Comparison of ENCODE assay signal across 31 cellular contexts in genomic region chr1:61163794-61164193, GRCh38.
DNase-seq lines count a peak whose midpoint lies in the region; ATAC-seq, FAIRE-seq and TF ChIP-seq lines count a peak whose summit lies in the region.
"Had no signal": no experiment of that assay in that cellular context is flagged by ENCODE, and none has a peak within 500 bp of the region (broad histone marks: within the 10 kb centered on the region; RNA-seq: fewer than 3 reads in every experiment).

No MANE protein-coding gene starts in this region.

- peaks cover 4% of the 10 kb centered on the region for H3K36me3 Mint-ChIP-seq in astrocyte (ENCODE audit: low read depth, unreplicated experiment)

- peaks cover 14% of the 10 kb centered on the region for H3K4me1 Mint-ChIP-seq in astrocyte (ENCODE audit: low read depth, unreplicated experiment)
- H3K4me1 Mint-ChIP-seq: B cell had no signal

- no peak for DNase-seq in Right ventricle myocardium superior
- DNase-seq in Right ventricle myocardium inferior (ENCODE audit: missing footprints) = no peak
- no peak for DNase-seq in astrocyte (ENCODE audit: low read depth)
- peak; percentile 54 for DNase-seq in fibroblast of peridontal ligament (ENCODE audit: extremely low read depth)
- no peak for DNase-seq in thyroid gland
- DNase-seq in GM19239 (ENCODE audit: insufficient read length, low spot score) = no peak
- DNase-seq: 8988T; activated CD4-positive, alpha-beta T cell treated with anti-CD3 and anti-CD28 coated beads for 4 hours; activated effector memory CD4-positive, alpha-beta T cell treated with Interleukin-2 at 50 U/mL for 16 hours; activated T-cell treated with anti-CD3 and anti-CD28 coated beads, Interleukin-2, amount 50 U/mL, for 1 hour; anterior cingulate cortex; CD4-positive, alpha-beta memory T cell; dorsolateral prefrontal cortex; mesenchymal stem cell; NCI-H146; NCI-H2107; NCI-H345; SHP77; stimulated activated naive CD4-positive, alpha-beta T cell; T1000; WERI-Rb-1 had no signal

- H3K9ac ChIP-seq in astrocyte (ENCODE audit: low read length) = no peak overlapping the region
- H3K9ac ChIP-seq: neural progenitor cell had no signal

- H3K4me2 ChIP-seq in astrocyte (ENCODE audit: low read length) = no peak overlapping the region
- H3K4me2 ChIP-seq: neural progenitor cell had no signal

- peak overlapping the region; percentile 35 for H3K27ac Mint-ChIP-seq in astrocyte (ENCODE audit: unreplicated experiment)
- H3K27ac Mint-ChIP-seq: activated naive CD8-positive, alpha-beta T cell; B cell; CD4-positive, alpha-beta memory T cell; neural progenitor cell had no signal

- intact Hi-C loops in Right ventricle myocardium superior (cut with DNase I) (no loop called here), Right ventricle myocardium inferior (cut with DNase I) (no loop called here), thyroid gland (cut with DNase I) (no loop called here)

- H3K4me1 ChIP-seq in astrocyte (ENCODE audit: insufficient read depth, low read length) (no peaks in the 10 kb centered on the region), thyroid gland (peaks cover 31 to 44% of the 10 kb centered on the region in 2 donors)
- H3K4me1 ChIP-seq: HAP-1, neural progenitor cell had no signal

- no peak for TF ChIP-seq CTCF in astrocyte (IDR thresholded peaks at IDR 0.05; ENCODE audit: insufficient read depth, low read depth, low read length)
- no peak for TF ChIP-seq CTCF in thyroid gland (IDR thresholded peaks at IDR 0.05)

- H3K4me3 ChIP-seq in astrocyte (ENCODE audit: insufficient read depth, low read depth, low read length) = no peak overlapping the region
- no peak overlapping the region for H3K4me3 ChIP-seq in thyroid gland (replicated peaks in 1 of 3)
- H3K4me3 ChIP-seq: dorsolateral prefrontal cortex, HAP-1, neural progenitor cell, smooth muscle cell had no signal

- no peak overlapping the region for H3K4me3 Mint-ChIP-seq in astrocyte (ENCODE audit: unreplicated experiment)
- H3K4me3 Mint-ChIP-seq: activated naive CD8-positive, alpha-beta T cell; B cell; CD4-positive, alpha-beta memory T cell; central memory CD8-positive, alpha-beta T cell; neural progenitor cell had no signal

- H3K27ac ChIP-seq in astrocyte (ENCODE audit: low read depth, low read length) = no peak overlapping the region
- peak overlapping the region in 2 of 3 donors; percentile 19 to 33 for H3K27ac ChIP-seq in thyroid gland
- H3K27ac ChIP-seq: neural progenitor cell, WERI-Rb-1 had no signal

- H3K79me2 ChIP-seq in astrocyte (ENCODE audit: insufficient read depth, low read length) = no peaks in the 10 kb centered on the region

- FAIRE-seq in astrocyte (lab: Jason Lieb, UNC) = peak; percentile 37
- no peak for FAIRE-seq in GM19239 (lab: Jason Lieb, UNC)
- FAIRE-seq: GM12891 had no signal

- no peak for TF ChIP-seq POLR2A in thyroid gland (IDR thresholded peaks at IDR 0.05)

- H3K9me3 ChIP-seq in astrocyte (ENCODE audit: insufficient read depth, low read depth, low read length) (no peaks in the 10 kb centered on the region), thyroid gland (no peaks in the 10 kb centered on the region)
- H3K9me3 ChIP-seq: HAP-1 had no signal

- no peak overlapping the region for H2AFZ ChIP-seq in astrocyte (ENCODE audit: low read depth, low read length)
- H2AFZ ChIP-seq: neural progenitor cell had no signal

- peaks cover 32% of the 10 kb centered on the region for H3K27me3 Mint-ChIP-seq in astrocyte (ENCODE audit: low read depth, unreplicated experiment)
- H3K27me3 Mint-ChIP-seq: activated naive CD8-positive, alpha-beta T cell; B cell; CD4-positive, alpha-beta memory T cell; central memory CD8-positive, alpha-beta T cell had no signal

- H4K20me1 ChIP-seq in astrocyte (ENCODE audit: insufficient read depth, low read length) = no peaks in the 10 kb centered on the region

- H3K27me3 ChIP-seq in astrocyte (ENCODE audit: insufficient read depth, low read length) (no peaks in the 10 kb centered on the region), thyroid gland (no peaks in the 10 kb centered on the region)
- H3K27me3 ChIP-seq: dorsolateral prefrontal cortex, neural progenitor cell had no signal

- H3K36me3 ChIP-seq in astrocyte (ENCODE audit: insufficient read depth, low read length) (no peaks in the 10 kb centered on the region), thyroid gland (no peaks in the 10 kb centered on the region)
- H3K36me3 ChIP-seq: HAP-1, neural progenitor cell, WERI-Rb-1 had no signal

- ATAC-seq in Right ventricle myocardium superior (ENCODE audit: poor library complexity) (peak; percentile 28), Right ventricle myocardium inferior (no peak), HG02870 (IDR thresholded peaks at IDR 0.05; ENCODE audit: unreplicated experiment) (no peak), HG03196 (IDR thresholded peaks at IDR 0.05; ENCODE audit: unreplicated experiment) (no peak)
- ATAC-seq: left lobe of liver had no signal

- H3K9me3 Mint-ChIP-seq in astrocyte (ENCODE audit: unreplicated experiment) = no peaks in the 10 kb centered on the region
- H3K9me3 Mint-ChIP-seq: CD4-positive, alpha-beta memory T cell; central memory CD8-positive, alpha-beta T cell; neural progenitor cell had no signal
